In the genomic region with DNA sequence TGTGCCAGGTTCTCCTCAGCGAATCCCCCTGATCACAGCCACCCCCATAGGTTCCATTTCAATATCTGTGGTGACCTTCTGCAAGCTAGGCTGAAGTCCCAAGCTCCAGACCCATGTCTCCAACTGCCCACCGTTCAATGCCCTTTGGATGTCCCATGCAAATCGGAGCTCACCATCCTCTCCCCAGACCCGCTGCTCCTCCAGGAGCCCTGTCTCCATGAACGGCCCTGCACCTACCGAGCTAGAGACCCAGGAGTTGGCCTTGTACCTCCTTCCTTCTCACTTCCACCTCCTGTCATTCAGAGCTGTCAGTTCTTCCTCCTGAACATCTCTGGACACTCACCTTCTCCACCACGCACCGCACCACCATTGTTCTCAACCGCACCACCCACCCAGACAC, we compare ENCODE assay signal across 8 cellular contexts. TPM values are rescaled to one million over a fixed set of nuclear protein-coding genes. Genes with fewer than 3 reads are reported as not detected.
DNase-seq lines count a peak whose midpoint lies in the region; ATAC-seq and TF ChIP-seq lines count a peak whose summit lies in the region.

No MANE protein-coding gene starts in this region.

- H3K27ac ChIP-seq in heart left ventricle (no peak overlapping the region), body of pancreas (peak overlapping the region; percentile 80 to 96 (median 84)), mesodermal cell (ENCODE audit: low read depth, low read length, severe bottlenecking) (no peak overlapping the region), upper lobe of right lung (no peak overlapping the region), caudate nucleus (ENCODE audit: low read depth, low read length) (no peak overlapping the region)

- no peak for ATAC-seq in heart left ventricle
- no peak for ATAC-seq in left ventricle myocardium superior
- ATAC-seq in body of pancreas: no peak
- no peak for ATAC-seq in upper lobe of right lung
- ATAC-seq in HG02798 (IDR thresholded peaks at IDR 0.05; ENCODE audit: poor library complexity, unreplicated experiment): no peak

- intact Hi-C loops in heart left ventricle (cut with DNase I) (loop anchor here in 4 of 10 donors (5.0 kb wide), 3 partner anchors 54 to 326 kb away; a partner anchor contains a TSS), left ventricle myocardium superior (cut with micrococcal nuclease) (no loop called here), body of pancreas (cut with DNase I) (no loop called here), upper lobe of right lung (cut with DNase I) (no loop called here)

- H3K4me3 ChIP-seq in heart left ventricle: peak overlapping the region in 10 of 12 donors; percentile 73 to 98 (median 94)
- no peak overlapping the region for H3K4me3 ChIP-seq in body of pancreas
- peak overlapping the region; percentile 89 for H3K4me3 ChIP-seq in mesodermal cell (ENCODE audit: extremely low read depth, insufficient read depth, low read length, poor library complexity, severe bottlenecking)
- peak overlapping the region; percentile 95 for H3K4me3 ChIP-seq in upper lobe of right lung

- H3K4me1 ChIP-seq in heart left ventricle (peaks cover 0 to 24% (median 14%) of the 10 kb centered on the region in 12 donors), body of pancreas (peaks cover 25% of the 10 kb centered on the region), mesodermal cell (ENCODE audit: control insufficient read depth, insufficient read depth, low read length, poor library complexity, severe bottlenecking) (peaks cover 4% of the 10 kb centered on the region), upper lobe of right lung (peaks cover 16% of the 10 kb centered on the region)

- TF ChIP-seq CTCF in heart left ventricle (IDR thresholded peaks at IDR 0.05): no peak
- TF ChIP-seq CTCF in body of pancreas (IDR thresholded peaks at IDR 0.05): no peak
- no peak for TF ChIP-seq CTCF in upper lobe of right lung (IDR thresholded peaks at IDR 0.05)

- no peak for DNase-seq in heart left ventricle
- no peak for DNase-seq in left ventricle myocardium superior
- DNase-seq in body of pancreas: no peak
- no peak for DNase-seq in upper lobe of right lung
- DNase-seq in SW480 (ENCODE audit: low spot score): no peak
- DNase-seq in caudate nucleus (lab: John Stamatoyannopoulos, UW): no peak

- no peak for TF ChIP-seq POLR2A in heart left ventricle (IDR thresholded peaks at IDR 0.05)
- TF ChIP-seq POLR2A in body of pancreas (IDR thresholded peaks at IDR 0.05): no peak

- H3K27me3 ChIP-seq in heart left ventricle (no peaks in the 10 kb centered on the region), body of pancreas (no peaks in the 10 kb centered on the region), upper lobe of right lung (no peaks in the 10 kb centered on the region)

- 75 to 85% (median 80%) methylated on average over 9 of the region's 9 CpGs for WGBS in heart left ventricle, 4 donors
- WGBS in body of pancreas, 2 donors: 45 to 51% methylated on average over 9 of the region's 9 CpGs
- 81 to 82% methylated on average over 6 to 7 of the region's 9 CpGs for WGBS in mesodermal cell (ENCODE audit: insufficient coverage in 2 of 2), 2 experiments

- no peaks in the 10 kb centered on the region for H3K36me3 ChIP-seq in heart left ventricle
- no peaks in the 10 kb centered on the region for H3K36me3 ChIP-seq in body of pancreas (replicated peaks in 1 of 2; ENCODE audit: insufficient read depth in 1 of 2, low read depth in 2 of 2)
- H3K36me3 ChIP-seq in mesodermal cell (ENCODE audit: control insufficient read depth, insufficient read depth, low read length): no peaks in the 10 kb centered on the region
- H3K36me3 ChIP-seq in upper lobe of right lung: no peaks in the 10 kb centered on the region

- H3K9me3 ChIP-seq in heart left ventricle: no peaks in the 10 kb centered on the region
- no peaks in the 10 kb centered on the region for H3K9me3 ChIP-seq in body of pancreas
- no peaks in the 10 kb centered on the region for H3K9me3 ChIP-seq in mesodermal cell (ENCODE audit: control insufficient read depth, low read length)
- H3K9me3 ChIP-seq in upper lobe of right lung: no peaks in the 10 kb centered on the region

RNA-seq across cellular contexts. Expression of a gene that starts 1.0 kb away (rescaled TPM):
- total RNA-seq in heart left ventricle: 10 to 100 TPM; 26.2 to 51.7 (median 34.6) TPM
- polyA plus RNA-seq in heart left ventricle: 10 to 100 TPM; 31.5 to 37.6 TPM
- 46.3 TPM for total RNA-seq in left ventricle myocardium superior
- 10 to 100 TPM; 15.2 to 18.9 TPM for total RNA-seq in body of pancreas
- 35.0 TPM for polyA plus RNA-seq in mesodermal cell (2013, experiment 1 of 2)
- polyA plus RNA-seq in mesodermal cell (2013, experiment 2 of 2): 30.4 TPM
- 22.8 TPM for total RNA-seq in upper lobe of right lung

Comparison
In these comparisons a context has a peak if more than half of its experiments do, and no peak if none do; other contexts are left out.
1. H3K27ac ChIP-seq: peak in body of pancreas (4 of 4); none in heart left ventricle (0 of 12), mesodermal cell (single experiment), upper lobe of right lung (single experiment) and caudate nucleus (single experiment).
2. H3K4me3 ChIP-seq: peak in heart left ventricle (10 of 12), mesodermal cell (single experiment) and upper lobe of right lung (single experiment); none in body of pancreas (0 of 2).